ENCODE assay signal across 22 cellular contexts in the genomic region with DNA sequence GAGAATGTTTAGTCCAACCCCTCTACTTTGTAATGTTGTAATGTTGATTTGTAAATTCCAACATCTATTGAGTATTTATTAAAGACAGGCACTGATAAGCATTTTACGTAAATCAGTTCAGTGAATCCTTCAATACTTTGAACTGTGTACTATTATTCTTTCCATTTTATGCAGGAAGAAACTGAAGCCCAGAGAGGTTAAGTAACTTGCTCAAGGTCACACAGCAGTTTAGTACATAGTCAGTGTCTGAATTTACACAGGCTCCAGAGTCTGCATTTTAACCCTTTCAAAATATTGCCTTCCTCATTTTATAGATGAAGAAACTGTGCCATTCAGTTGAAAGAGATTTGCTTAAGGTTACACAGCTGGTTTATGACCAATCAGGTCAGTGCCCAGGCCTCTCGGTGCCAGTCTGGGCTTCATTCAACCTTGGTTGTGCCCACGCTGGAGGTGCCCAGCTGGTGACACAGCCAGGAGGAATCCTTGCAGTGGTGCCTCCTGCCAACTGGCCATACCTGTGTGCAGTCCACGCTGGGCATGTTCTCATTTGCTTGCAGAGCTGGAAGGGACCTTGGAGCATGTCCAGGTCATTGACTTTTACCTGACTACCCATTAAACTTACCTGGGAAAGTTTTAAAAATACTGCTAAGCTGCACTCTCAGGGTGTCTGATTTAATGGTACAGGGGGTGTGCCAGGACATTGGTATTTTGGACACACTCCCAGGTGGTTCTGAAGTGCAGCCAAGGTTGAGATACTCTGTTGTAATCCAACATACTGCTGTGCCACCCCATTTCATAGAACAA.
DNase-seq lines count a peak whose midpoint lies in the region; ATAC-seq and TF ChIP-seq lines count a peak whose summit lies in the region.
"Had no signal": no experiment of that assay in that cellular context is flagged by ENCODE, and none has a peak within 500 bp of the region (broad histone marks: within the 10 kb centered on the region; RNA-seq: fewer than 3 reads in every experiment).

No MANE protein-coding gene starts in this region.

- H3K27ac ChIP-seq in left ventricle myocardium inferior (replicated peaks): no peak overlapping the region
- H3K27ac ChIP-seq in lower lobe of right lung: no peak overlapping the region
- no peak overlapping the region for H3K27ac ChIP-seq in OCI-LY7 (ENCODE audit: low read depth, low read length, poor library complexity, severe bottlenecking)
- H3K27ac ChIP-seq: colonic mucosa, hepatocyte, spleen had no signal

- H3K4me1 Mint-ChIP-seq in activated T-helper 17 cell treated with anti-CD3 and anti-CD28 coated beads, Interleukin-2, amount 50 U/mL, for 72 hours: no peaks in the 10 kb centered on the region

- H3K9me2 ChIP-seq in OCI-LY7 (ENCODE audit: insufficient read depth, low read length): no peaks in the 10 kb centered on the region

- no peak for DNase-seq in Right ventricle myocardium superior
- DNase-seq in left ventricle myocardium inferior: no peak
- DNase-seq in epithelial cell of proximal tubule (ENCODE audit: low read depth): peak; percentile 12
- no peak for DNase-seq in lower lobe of right lung
- no peak for DNase-seq in GM19238 (ENCODE audit: insufficient read length, low spot score)
- no peak for DNase-seq in germinal center (ENCODE audit: low spot score)
- no peak for DNase-seq in OCI-LY7 (ENCODE audit: low spot score)
- DNase-seq: activated CD4-positive, alpha-beta T cell treated with anti-CD3 and anti-CD28 coated beads for 1 hour; BE2C; Caco-2; colonic mucosa; endodermal cell; NCI-H1694; NCI-H2171 treated with DMSO at 0.1 percent for 48 hours; NCI-H526 treated with DMSO at 0.1 percent for 48 hours; nephron progenitor cell; SHP77 treated with DMSO at 0.1 percent for 48 hours; spleen; stimulated activated CD4-positive, alpha-beta T cell treated with anti-CD3 and anti-CD28 coated beads, Interleukin-4, amount 100 ng/mL, for 24 hours had no signal

- no peaks in the 10 kb centered on the region for H3K9me3 Mint-ChIP-seq in activated T-helper 17 cell treated with anti-CD3 and anti-CD28 coated beads, Interleukin-2, amount 50 U/mL, for 72 hours
- H3K9me3 Mint-ChIP-seq: endodermal cell, nephron progenitor cell had no signal

- no peaks in the 10 kb centered on the region for H4K20me1 ChIP-seq in OCI-LY7 (ENCODE audit: insufficient read depth, low read length)

- CTCF ChIA-PET in OCI-LY7 (lab: Charles Lee; ENCODE audit: unreplicated experiment): no interaction called here

- H3K27me3 Mint-ChIP-seq in activated T-helper 17 cell treated with anti-CD3 and anti-CD28 coated beads, Interleukin-2, amount 50 U/mL, for 72 hours: peaks cover 7% of the 10 kb centered on the region
- H3K27me3 Mint-ChIP-seq: activated naive CD8-positive, alpha-beta T cell had no signal

- ATAC-seq in Right ventricle myocardium superior (ENCODE audit: poor library complexity) (peak; percentile 95), lower lobe of right lung (peak; percentile 82 to 85)
- ATAC-seq in activated T-helper 17 cell treated with anti-CD3 and anti-CD28 coated beads, Interleukin-2, amount 50 U/mL, for 72 hours (replicated peaks): no peak

- H3K27ac Mint-ChIP-seq in activated T-helper 17 cell treated with anti-CD3 and anti-CD28 coated beads, Interleukin-2, amount 50 U/mL, for 72 hours: no peak overlapping the region
- H3K27ac Mint-ChIP-seq: activated naive CD8-positive, alpha-beta T cell; endodermal cell; nephron progenitor cell had no signal

- no peak overlapping the region for H3K4me2 ChIP-seq in OCI-LY7 (ENCODE audit: low read length)
- H3K4me2 ChIP-seq: hepatocyte had no signal

- H3K4me1 ChIP-seq in left ventricle myocardium inferior (peaks cover 5% of the 10 kb centered on the region), lower lobe of right lung (no peaks in the 10 kb centered on the region), OCI-LY7 (ENCODE audit: insufficient read depth, low read length, poor library complexity, severe bottlenecking) (peaks cover 7% of the 10 kb centered on the region)
- H3K4me1 ChIP-seq: BE2C, Caco-2, colonic mucosa had no signal

- no peaks in the 10 kb centered on the region for H3K27me3 ChIP-seq in left ventricle myocardium inferior (ENCODE audit: low read depth)
- H3K27me3 ChIP-seq in lower lobe of right lung (ENCODE audit: low read depth): no peaks in the 10 kb centered on the region
- H3K27me3 ChIP-seq: BE2C, colonic mucosa, hepatocyte, spleen had no signal

- intact Hi-C loops in Right ventricle myocardium superior (cut with DNase I) (no loop called here), left ventricle myocardium inferior (cut with micrococcal nuclease) (no loop called here), lower lobe of right lung (cut with DNase I) (no loop called here), OCI-LY7 (cut with micrococcal nuclease; ENCODE audit: unreplicated experiment) (no loop called here)

- no peaks in the 10 kb centered on the region for H3K36me3 ChIP-seq in left ventricle myocardium inferior
- no peaks in the 10 kb centered on the region for H3K36me3 ChIP-seq in lower lobe of right lung
- no peaks in the 10 kb centered on the region for H3K36me3 ChIP-seq in OCI-LY7 (ENCODE audit: insufficient read depth, low read length)
- H3K36me3 ChIP-seq: BE2C, colonic mucosa, spleen had no signal

- POLR2A ChIA-PET in OCI-LY7 (lab: Charles Lee): no interaction called here

- H2AFZ ChIP-seq in OCI-LY7 (ENCODE audit: low read length): no peak overlapping the region
- H2AFZ ChIP-seq: hepatocyte had no signal

- TF ChIP-seq CTCF in left ventricle myocardium inferior (IDR thresholded peaks at IDR 0.05; ENCODE audit: borderline replicate concordance): no peak
- no peak for TF ChIP-seq CTCF in epithelial cell of proximal tubule (conservative IDR thresholded peaks at IDR 0.05; ENCODE audit: low read depth, low read length)
- no peak for TF ChIP-seq CTCF in lower lobe of right lung (IDR thresholded peaks at IDR 0.05)
- no peak for TF ChIP-seq CTCF in OCI-LY7 (conservative IDR thresholded peaks at IDR 0.05; ENCODE audit: low read length)

- H3K4me3 Mint-ChIP-seq in activated T-helper 17 cell treated with anti-CD3 and anti-CD28 coated beads, Interleukin-2, amount 50 U/mL, for 72 hours: no peak overlapping the region
- H3K4me3 Mint-ChIP-seq: activated naive CD8-positive, alpha-beta T cell; endodermal cell; nephron progenitor cell had no signal

- H3K4me3 ChIP-seq in left ventricle myocardium inferior (no peak overlapping the region), epithelial cell of proximal tubule (ENCODE audit: low read depth, low read length) (no peak overlapping the region), lower lobe of right lung (no peak overlapping the region), OCI-LY7 (ENCODE audit: low read depth, low read length, poor library complexity, severe bottlenecking) (no peak overlapping the region)
- H3K4me3 ChIP-seq: colonic mucosa, hepatocyte, spleen had no signal

- no peaks in the 10 kb centered on the region for H3K36me3 Mint-ChIP-seq in activated T-helper 17 cell treated with anti-CD3 and anti-CD28 coated beads, Interleukin-2, amount 50 U/mL, for 72 hours (ENCODE audit: low read depth)
- H3K36me3 Mint-ChIP-seq: activated naive CD8-positive, alpha-beta T cell had no signal

- BruUV-seq in OCI-LY7 (replicated peaks; lab: Mats Ljungman, UMichigan): no TSS peak

- H3K9me3 ChIP-seq in left ventricle myocardium inferior (replicated peaks) (no peaks in the 10 kb centered on the region), lower lobe of right lung (no peaks in the 10 kb centered on the region), OCI-LY7 (ENCODE audit: low read length) (no peaks in the 10 kb centered on the region)
- H3K9me3 ChIP-seq: BE2C, Caco-2, colonic mucosa, spleen had no signal

- no peaks in the 10 kb centered on the region for H3K79me2 ChIP-seq in OCI-LY7 (ENCODE audit: insufficient read depth, low read depth, low read length)
- H3K79me2 ChIP-seq: hepatocyte had no signal
